In genomic region chr9:69946800-69947437, GRCh38 we compare ENCODE assay signal across 14 cellular contexts.
A peak's percentile ranks its signal among the peaks of the same experiment; 100 is the strongest.
DNase-seq lines count a peak whose midpoint lies in the region; ATAC-seq and TF ChIP-seq lines count a peak whose summit lies in the region.
"Had no signal": no experiment of that assay in that cellular context is flagged by ENCODE, and none has a peak within 500 bp of the region (broad histone marks: within the 10 kb centered on the region; RNA-seq: fewer than 3 reads in every experiment).

No MANE protein-coding gene starts in this region.

- no TSS peak for BruUV-seq in HCT116 (replicated peaks; lab: Mats Ljungman, UMichigan)
- BruUV-seq in OCI-LY7 (replicated peaks; lab: Mats Ljungman, UMichigan), result no TSS peak

- H3K9me3 ChIP-seq in HCT116 (ENCODE audit: control insufficient read depth in 1 of 2, insufficient read depth in 1 of 2, low read depth in 1 of 2, low read length in 2 of 2) (no peaks in the 10 kb centered on the region), OCI-LY7 (ENCODE audit: low read length) (no peaks in the 10 kb centered on the region)

- no peak for TF ChIP-seq CTCF in HCT116 (IDR thresholded peaks at IDR 0.05 in 2 of 3, conservative IDR thresholded peaks at IDR 0.05 in 1 of 3; ENCODE audit: borderline replicate concordance in 1 of 3, insufficient read depth in 1 of 3, low read depth in 2 of 3, low read length in 2 of 3)
- no peak for TF ChIP-seq CTCF in OCI-LY7 (conservative IDR thresholded peaks at IDR 0.05; ENCODE audit: low read length)

- intact Hi-C loops in HCT116 (cut with micrococcal nuclease) (no loop called here), OCI-LY7 (cut with micrococcal nuclease; ENCODE audit: unreplicated experiment) (no loop called here)

- no peak; the same call in 1 of the 2 replicates for TF ChIP-seq RAD21 in HCT116 (IDR thresholded peaks at IDR 0.05; ENCODE audit: low read depth)

- H3K4me3 ChIP-seq in HCT116 (replicated peaks in 1 of 2; ENCODE audit: low read depth in 1 of 2, low read length in 2 of 2) (no peak overlapping the region), skeletal muscle cell (ENCODE audit: low read depth, low read length) (no peak overlapping the region), OCI-LY7 (ENCODE audit: low read depth, low read length, poor library complexity, severe bottlenecking) (no peak overlapping the region)
- H3K4me3 ChIP-seq: GM12878, SK-N-MC had no signal

- CTCF ChIA-PET in HCT116 (lab: Charles Lee), result interaction anchor here (1.1 to 1.5 kb wide), 2 partner anchors 16 to 167 kb away, joined by 3 to 4 read pairs; no protein-coding TSS in a partner anchor
- CTCF ChIA-PET in OCI-LY7 (lab: Charles Lee; ENCODE audit: unreplicated experiment), result no interaction called here

- H3K9me2 ChIP-seq in HCT116 (ENCODE audit: insufficient read depth) (no peaks in the 10 kb centered on the region), OCI-LY7 (ENCODE audit: insufficient read depth, low read length) (no peaks in the 10 kb centered on the region)

- ATAC-seq in HCT116, result peak; percentile 81
- ATAC-seq in SK-N-SH treated with all-trans-retinoic acid at 6 μM for 48 hours, result peak; percentile 72
- no peak for ATAC-seq in GM18505 (IDR thresholded peaks at IDR 0.05; ENCODE audit: unreplicated experiment)
- ATAC-seq: GM12878 had no signal

- peak overlapping the region; percentile 22; the same call in 1 of the 2 replicates for H3K9ac ChIP-seq in HCT116 (ENCODE audit: low read length)

- RAD21 ChIA-PET in HCT116 (lab: Charles Lee; ENCODE audit: low non-redundant PET in 1 of 2, low total read pairs in 2 of 2, uncharacterized antibody in 2 of 2, unreplicated experiment in 2 of 2), result no interaction called here

- no peaks in the 10 kb centered on the region for H4K20me1 ChIP-seq in HCT116 (ENCODE audit: insufficient read depth)
- H4K20me1 ChIP-seq in OCI-LY7 (ENCODE audit: insufficient read depth, low read length), result no peaks in the 10 kb centered on the region

- POLR2A ChIA-PET in HCT116 (lab: Charles Lee) (no interaction called here), OCI-LY7 (lab: Charles Lee) (interaction anchor here (1.0 kb wide), 1 partner anchor 237 kb away, joined by 3 read pairs; no protein-coding TSS in a partner anchor)

- H3K79me2 ChIP-seq in HCT116 (ENCODE audit: insufficient read depth, low read length) (no peaks in the 10 kb centered on the region), OCI-LY7 (ENCODE audit: insufficient read depth, low read depth, low read length) (no peaks in the 10 kb centered on the region)

- H3K27ac ChIP-seq in HCT116 (ENCODE audit: low read depth, low read length), result no peak overlapping the region
- H3K27ac ChIP-seq in OCI-LY7 (ENCODE audit: low read depth, low read length, poor library complexity, severe bottlenecking), result no peak overlapping the region
- H3K27ac ChIP-seq: SK-N-MC had no signal

- DNase-seq in HCT116 (ENCODE audit: low read depth, low spot score) (peak; percentile 80), glomerular endothelial cell (ENCODE audit: extremely low read depth, low read depth, low spot score) (peak; percentile 51), skeletal muscle cell (ENCODE audit: low read depth) (peak; percentile 84), ecto neural progenitor cell (ENCODE audit: low spot score) (no peak), OCI-LY7 (ENCODE audit: low spot score) (no peak)
- DNase-seq in activated CD4-positive, alpha-beta T cell treated with anti-CD3 and anti-CD28 coated beads for 1 hour, result no peak
- DNase-seq: activated CD8-positive, alpha-beta memory T cell treated with anti-CD3 and anti-CD28 coated beads, Interleukin-2, amount 50 U/mL, for 4 hours; effector CD8-positive, alpha-beta T cell; H9; KBM-7 had no signal

- H2AFZ ChIP-seq in HCT116 (ENCODE audit: low read depth, low read length, poor library complexity, severe bottlenecking), result peak overlapping the region; percentile 75
- no peak overlapping the region for H2AFZ ChIP-seq in OCI-LY7 (ENCODE audit: low read length)

- TF ChIP-seq POLR2A in HCT116 (IDR thresholded peaks at IDR 0.05; ENCODE audit: borderline replicate concordance, extremely low read depth, insufficient read depth, insufficient read length) (no peak), GM18505 (IDR thresholded peaks at IDR 0.05; ENCODE audit: borderline replicate concordance, extremely low read depth, insufficient read depth, insufficient read length) (no peak)

- H3K27me3 ChIP-seq in HCT116 (ENCODE audit: insufficient read depth, low read length), result no peaks in the 10 kb centered on the region

- H3K36me3 ChIP-seq in HCT116 (ENCODE audit: control insufficient read depth in 1 of 2, insufficient read depth in 2 of 2, low read length in 2 of 2), result no peaks in the 10 kb centered on the region
- no peaks in the 10 kb centered on the region for H3K36me3 ChIP-seq in OCI-LY7 (ENCODE audit: insufficient read depth, low read length)

- H3K4me2 ChIP-seq in HCT116 (ENCODE audit: low read length) (peak overlapping the region; percentile 46), OCI-LY7 (ENCODE audit: low read length) (no peak overlapping the region)

- H3K4me1 ChIP-seq in HCT116 (ENCODE audit: control insufficient read depth in 1 of 2, insufficient read depth in 2 of 2, low read length in 2 of 2) (peaks cover 10 to 21% of the 10 kb centered on the region in 2 experiments), OCI-LY7 (ENCODE audit: insufficient read depth, low read length, poor library complexity, severe bottlenecking) (no peaks in the 10 kb centered on the region)

TF ChIP-seq in HCT116, 20 proteins besides CTCF, POLR2A, EP300 and RAD21 (continues in another document):
- peak; percentile 69 for TF ChIP-seq CBX3 (IDR thresholded peaks at IDR 0.05; ENCODE audit: low read depth)
- TF ChIP-seq EZH2 (IDR thresholded peaks at IDR 0.05), result no peak
- TF ChIP-seq ZNF274 (IDR thresholded peaks at IDR 0.05; ENCODE audit: low read depth, low read length), result no peak
- no peak for TF ChIP-seq ELF1 (IDR thresholded peaks at IDR 0.05; ENCODE audit: borderline replicate concordance, low read depth)
- TF ChIP-seq SRF (IDR thresholded peaks at IDR 0.05; ENCODE audit: low read depth), result peak; percentile 44; the same call in 1 of the 2 replicates
- TF ChIP-seq ATF3 (IDR thresholded peaks at IDR 0.05), result peak; percentile 81; the same call in 1 of the 2 replicates

TF ChIP-seq in SK-N-SH treated with all-trans-retinoic acid at 6 μM for 48 hours, 23 proteins besides CTCF, POLR2A, EP300 and RAD21:
- TF ChIP-seq ZFP30 (CRISPR knock-in tag; IDR thresholded peaks at IDR 0.05) (no peak), ZC3H10 (CRISPR knock-in tag; IDR thresholded peaks at IDR 0.05) (no peak), SNAI2 (CRISPR knock-in tag; IDR thresholded peaks at IDR 0.05) (no peak), PATZ1 (CRISPR knock-in tag; IDR thresholded peaks at IDR 0.05; ENCODE audit: borderline replicate concordance) (no peak), ZNF70 (CRISPR knock-in tag; IDR thresholded peaks at IDR 0.05) (no peak), OSR1 (CRISPR knock-in tag; IDR thresholded peaks at IDR 0.05) (no peak), BACH2 (CRISPR knock-in tag; IDR thresholded peaks at IDR 0.05; ENCODE audit: borderline replicate concordance) (no peak), RARB (CRISPR knock-in tag; IDR thresholded peaks at IDR 0.05) (no peak), ESRRG (CRISPR knock-in tag; IDR thresholded peaks at IDR 0.05) (no peak)

Comparison
In these comparisons a context has a peak if more than half of its experiments do, and no peak if none do; other contexts are left out.
1. DNase-seq: peak in HCT116 (single experiment), glomerular endothelial cell (single experiment) and skeletal muscle cell (single experiment); none in activated CD4-positive, alpha-beta T cell treated with anti-CD3 and anti-CD28 coated beads for 1 hour (single experiment), ecto neural progenitor cell (single experiment) and OCI-LY7 (single experiment).